ENCODE assay signal across 15 cellular contexts in genomic region chr9:95457769-95458168, GRCh38. TPM values are rescaled to one million over a fixed set of nuclear protein-coding genes. Genes with fewer than 3 reads are reported as not detected.
A peak's percentile ranks its signal among the peaks of the same experiment; 100 is the strongest.
DNase-seq lines count a peak whose midpoint lies in the region; TF ChIP-seq lines count a peak whose summit lies in the region.
"Had no signal": no experiment of that assay in that cellular context is flagged by ENCODE, and none has a peak within 500 bp of the region (broad histone marks: within the 10 kb centered on the region; RNA-seq: fewer than 3 reads in every experiment).

No MANE protein-coding gene starts in this region.

- H3K27ac ChIP-seq in sigmoid colon, result peak overlapping the region in 3 of 4 donors; percentile 65 to 79 (median 73)
- no peak overlapping the region for H3K27ac ChIP-seq in trophoblast cell (ENCODE audit: low read depth, low read length)

- no peak overlapping the region for H2BK12ac ChIP-seq in trophoblast cell (ENCODE audit: low read length)

- no peak overlapping the region for H3K9ac ChIP-seq in trophoblast cell (ENCODE audit: low read length)

- peaks cover 63 to 72% (median 64%) of the 10 kb centered on the region in 3 donors for H3K36me3 Mint-ChIP-seq in immature natural killer cell

- no peak overlapping the region for H2AFZ ChIP-seq in trophoblast cell (ENCODE audit: insufficient read depth, low read length, poor library complexity)

- H3K9me3 Mint-ChIP-seq in immature natural killer cell, result no peaks in the 10 kb centered on the region
- H3K9me3 Mint-ChIP-seq: CD4-positive, CD25-positive, alpha-beta regulatory T cell; IgD-negative memory B cell had no signal

- no peak overlapping the region for H3K4ac ChIP-seq in trophoblast cell (ENCODE audit: low read depth, low read length)

- H4K12ac ChIP-seq in trophoblast cell (ENCODE audit: low read depth, low read length), result no peak overlapping the region

- H2AK5ac ChIP-seq in trophoblast cell (ENCODE audit: low read length), result no peak overlapping the region

- H3K4me2 ChIP-seq in trophoblast cell (ENCODE audit: low read length), result no peak overlapping the region

- H3K9me3 ChIP-seq in sigmoid colon, result no peaks in the 10 kb centered on the region
- no peaks in the 10 kb centered on the region for H3K9me3 ChIP-seq in trophoblast cell (ENCODE audit: insufficient read depth, low read depth, low read length)
- H3K9me3 ChIP-seq: HAP-1 had no signal

- no peak overlapping the region for H3K18ac ChIP-seq in trophoblast cell (ENCODE audit: low read length)

- H3K36me3 ChIP-seq in sigmoid colon, result peaks cover 0 to 20% (median 2%) of the 10 kb centered on the region in 4 donors
- peaks cover 49 to 66% of the 10 kb centered on the region in 2 experiments for H3K36me3 ChIP-seq in trophoblast cell (ENCODE audit: control insufficient read depth in 1 of 2, insufficient read depth in 2 of 2, low read length in 2 of 2)

- DNase-seq in AG08396 (ENCODE audit: low spot score) (peak; percentile 63), astrocyte of the hippocampus (ENCODE audit: low read depth, low spot score) (peak; percentile 70), iris pigment epithelial cell (ENCODE audit: low read depth) (peak; percentile 82), sigmoid colon (no peak), Kasumi-1 (lab: John Stamatoyannopoulos, UW) (no peak), immature natural killer cell (no peak), trophoblast cell (no peak)
- DNase-seq in activated naive CD4-positive, alpha-beta T cell treated with Interleukin-2 at 50 U/mL for 16 hours, result no peak
- DNase-seq: Calu3; CD4-positive, CD25-positive, alpha-beta regulatory T cell; NCI-H1436; NCI-H2029 treated with DMSO at 0.1 percent for 48 hours; NCI-H524 had no signal

- intact Hi-C loops in sigmoid colon (cut with DNase I), result loop anchor here (2.0 kb wide), 1 partner anchor 49 kb away; no protein-coding TSS in a partner anchor

- H4K91ac ChIP-seq in trophoblast cell (ENCODE audit: low read depth, low read length), result no peak overlapping the region

- no peak overlapping the region for H4K8ac ChIP-seq in trophoblast cell (ENCODE audit: low read depth, low read length)

- WGBS in sigmoid colon, 2 donors, result 80 to 82% methylated on average over 12 of the region's 12 CpGs
- no CpG with 5 or more reads among the region's 12 CpGs for WGBS in trophoblast cell (ENCODE audit: extremely low coverage, insufficient coverage, insufficient read length)

- no peak for TF ChIP-seq CTCF in sigmoid colon (IDR thresholded peaks at IDR 0.05)

- no peak for TF ChIP-seq POLR2A in sigmoid colon (IDR thresholded peaks at IDR 0.05)

- H3K27me3 ChIP-seq in sigmoid colon, result no peaks in the 10 kb centered on the region
- H3K27me3 ChIP-seq in trophoblast cell (ENCODE audit: insufficient read depth, low read length), result no peaks in the 10 kb centered on the region

- H3K4me3 ChIP-seq in sigmoid colon, result no peak overlapping the region
- H3K4me3 ChIP-seq in trophoblast cell (ENCODE audit: low read depth, low read length), result no peak overlapping the region
- H3K4me3 ChIP-seq: HAP-1 had no signal

- peaks cover 25 to 28% of the 10 kb centered on the region in 2 donors for H3K4me1 Mint-ChIP-seq in immature natural killer cell

- no peaks in the 10 kb centered on the region for H3K79me2 ChIP-seq in trophoblast cell (ENCODE audit: control insufficient read depth, insufficient read depth, low read length, poor library complexity)

- no peaks in the 10 kb centered on the region for H3K79me1 ChIP-seq in trophoblast cell (ENCODE audit: low read length)

- H3K4me3 Mint-ChIP-seq in immature natural killer cell, result no peak overlapping the region
- H3K4me3 Mint-ChIP-seq: CD4-positive, CD25-positive, alpha-beta regulatory T cell; IgD-negative memory B cell had no signal

- H3K23ac ChIP-seq in trophoblast cell (ENCODE audit: low read length), result no peak overlapping the region

- TF ChIP-seq EP300 in sigmoid colon (IDR thresholded peaks at IDR 0.05), result no peak

- H3K27me3 Mint-ChIP-seq in immature natural killer cell (ENCODE audit: low read depth in 3 of 3), result peaks cover 6 to 9% (median 8%) of the 10 kb centered on the region in 3 donors
- H3K27me3 Mint-ChIP-seq: IgD-negative memory B cell had no signal

- H3K27ac Mint-ChIP-seq in immature natural killer cell, result peak overlapping the region in 2 of 6 donors; percentile 19 to 58
- H3K27ac Mint-ChIP-seq: CD4-positive, CD25-positive, alpha-beta regulatory T cell; IgD-negative memory B cell had no signal

- no peak overlapping the region for H2BK120ac ChIP-seq in trophoblast cell (ENCODE audit: insufficient read depth, low read length, poor library complexity)

- no peak overlapping the region for H2BK5ac ChIP-seq in trophoblast cell (ENCODE audit: low read depth, low read length, poor library complexity)

- H3K14ac ChIP-seq in trophoblast cell (ENCODE audit: low read length), result no peak overlapping the region

- peaks cover 0 to 53% (median 51%) of the 10 kb centered on the region in 4 donors for H3K4me1 ChIP-seq in sigmoid colon
- peaks cover 15 to 21% of the 10 kb centered on the region in 2 experiments for H3K4me1 ChIP-seq in trophoblast cell (ENCODE audit: control insufficient read depth in 1 of 2, insufficient read depth in 2 of 2, low read length in 2 of 2)

RNA-seq across cellular contexts. Expression of gene PTCH1, which starts 59.0 kb away (rescaled TPM):
- total RNA-seq in sigmoid colon, result 10 to 100 TPM in 1 of 4 donors, 1 to 10 TPM in 3; 7.1 to 10.7 (median 8.7) TPM
- polyA plus RNA-seq in sigmoid colon (1 to 10 TPM; 2.3 to 7.2 (median 7.0) TPM), immature natural killer cell (10 to 100 TPM in 2 of 3 donors, 1 to 10 TPM in 1; 3.7 to 30.6 (median 16.1) TPM)
- polyA plus RNA-seq in trophoblast cell (2013), result 13.6 and 13.7 TPM in 2 replicates

Comparison
In these comparisons a context has a peak if more than half of its experiments do, and no peak if none do; other contexts are left out.
1. DNase-seq: peak in AG08396 (single experiment), astrocyte of the hippocampus (single experiment) and iris pigment epithelial cell (single experiment); none in sigmoid colon (single experiment), Kasumi-1 (0 of 2), immature natural killer cell (0 of 3), trophoblast cell (0 of 2) and activated naive CD4-positive, alpha-beta T cell treated with Interleukin-2 at 50 U/mL for 16 hours (single experiment).